ENCODE assay signal across 1 cellular context in genomic region chr3:129323651-129324294, GRCh38.
TF ChIP-seq lines count a peak whose summit lies in the region.

No MANE protein-coding gene starts in this region.

TF ChIP-seq in HepG2, 621 proteins besides CTCF, POLR2A, EP300 and RAD21 (continued from another document and continues in another):
- TF ChIP-seq, protein P1, sequence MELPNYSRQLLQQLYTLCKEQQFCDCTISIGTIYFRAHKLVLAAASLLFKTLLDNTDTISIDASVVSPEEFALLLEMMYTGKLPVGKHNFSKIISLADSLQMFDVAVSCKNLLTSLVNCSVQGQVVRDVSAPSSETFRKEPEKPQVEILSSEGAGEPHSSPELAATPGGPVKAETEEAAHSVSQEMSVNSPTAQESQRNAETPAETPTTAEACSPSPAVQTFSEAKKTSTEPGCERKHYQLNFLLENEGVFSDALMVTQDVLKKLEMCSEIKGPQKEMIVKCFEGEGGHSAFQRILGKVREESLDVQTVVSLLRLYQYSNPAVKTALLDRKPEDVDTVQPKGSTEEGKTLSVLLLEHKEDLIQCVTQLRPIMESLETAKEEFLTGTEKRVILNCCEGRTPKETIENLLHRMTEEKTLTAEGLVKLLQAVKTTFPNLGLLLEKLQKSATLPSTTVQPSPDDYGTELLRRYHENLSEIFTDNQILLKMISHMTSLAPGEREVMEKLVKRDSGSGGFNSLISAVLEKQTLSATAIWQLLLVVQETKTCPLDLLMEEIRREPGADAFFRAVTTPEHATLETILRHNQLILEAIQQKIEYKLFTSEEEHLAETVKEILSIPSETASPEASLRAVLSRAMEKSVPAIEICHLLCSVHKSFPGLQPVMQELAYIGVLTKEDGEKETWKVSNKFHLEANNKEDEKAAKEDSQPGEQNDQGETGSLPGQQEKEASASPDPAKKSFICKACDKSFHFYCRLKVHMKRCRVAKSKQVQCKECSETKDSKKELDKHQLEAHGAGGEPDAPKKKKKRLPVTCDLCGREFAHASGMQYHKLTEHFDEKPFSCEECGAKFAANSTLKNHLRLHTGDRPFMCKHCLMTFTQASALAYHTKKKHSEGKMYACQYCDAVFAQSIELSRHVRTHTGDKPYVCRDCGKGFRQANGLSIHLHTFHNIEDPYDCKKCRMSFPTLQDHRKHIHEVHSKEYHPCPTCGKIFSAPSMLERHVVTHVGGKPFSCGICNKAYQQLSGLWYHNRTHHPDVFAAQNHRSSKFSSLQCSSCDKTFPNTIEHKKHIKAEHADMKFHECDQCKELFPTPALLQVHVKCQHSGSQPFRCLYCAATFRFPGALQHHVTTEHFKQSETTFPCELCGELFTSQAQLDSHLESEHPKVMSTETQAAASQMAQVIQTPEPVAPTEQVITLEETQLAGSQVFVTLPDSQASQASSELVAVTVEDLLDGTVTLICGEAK (IDR thresholded peaks at IDR 0.05): no peak
- TF ChIP-seq, protein P1 (CRISPR knock-in tag; IDR thresholded peaks at IDR 0.05): no peak
- TF ChIP-seq ZNF343 (CRISPR knock-in tag; IDR thresholded peaks at IDR 0.05) (no peak), PHF5A (CRISPR knock-in tag; IDR thresholded peaks at IDR 0.05; ENCODE audit: low read depth, unreplicated experiment) (no peak), ZNF235 (CRISPR knock-in tag; IDR thresholded peaks at IDR 0.05; ENCODE audit: borderline replicate concordance) (no peak), MIER2 (CRISPR knock-in tag; IDR thresholded peaks at IDR 0.05) (no peak), AGO1 (IDR thresholded peaks at IDR 0.05; ENCODE audit: low read depth, low read length, poor library complexity, severe bottlenecking) (no peak), ERF (CRISPR knock-in tag; IDR thresholded peaks at IDR 0.05) (peak; percentile 40; the same call in 1 of the 2 replicates), SMAD9 (CRISPR knock-in tag; IDR thresholded peaks at IDR 0.05) (no peak), MBD4 (IDR thresholded peaks at IDR 0.05; ENCODE audit: borderline replicate concordance, low read length) (no peak), ZNF12 (CRISPR knock-in tag; IDR thresholded peaks at IDR 0.05) (no peak), ZNF749 (CRISPR knock-in tag; IDR thresholded peaks at IDR 0.05; ENCODE audit: borderline replicate concordance) (no peak), NR3C1 (CRISPR knock-in tag; IDR thresholded peaks at IDR 0.05) (no peak), JUNB (CRISPR knock-in tag; IDR thresholded peaks at IDR 0.05; ENCODE audit: borderline replicate concordance) (no peak), RFX5 (IDR thresholded peaks at IDR 0.05; ENCODE audit: low read depth, low read length) (no peak), YY1 (IDR thresholded peaks at IDR 0.05; ENCODE audit: insufficient read depth, insufficient replicate concordance, low read depth, low read length) (no peak), STAG1 (CRISPR knock-in tag; IDR thresholded peaks at IDR 0.05) (peak; percentile 50), POLR2G (IDR thresholded peaks at IDR 0.05; ENCODE audit: low read depth, low read length) (no peak), NFE2L2 (IDR thresholded peaks at IDR 0.05; ENCODE audit: low read length) (no peak), RNF219 (CRISPR knock-in tag; IDR thresholded peaks at IDR 0.05) (no peak), ZNF224 (CRISPR knock-in tag; IDR thresholded peaks at IDR 0.05) (no peak), ZBTB21 (CRISPR knock-in tag; IDR thresholded peaks at IDR 0.05) (no peak), TEAD3 (CRISPR knock-in tag; optimal IDR thresholded peaks at IDR 0.05; ENCODE audit: borderline replicate concordance) (no peak), AGO2 (optimal IDR thresholded peaks at IDR 0.05; ENCODE audit: low read depth, low read length) (no peak), ZNF468 (CRISPR knock-in tag; IDR thresholded peaks at IDR 0.05) (no peak)
- TF ChIP-seq, protein P2, sequence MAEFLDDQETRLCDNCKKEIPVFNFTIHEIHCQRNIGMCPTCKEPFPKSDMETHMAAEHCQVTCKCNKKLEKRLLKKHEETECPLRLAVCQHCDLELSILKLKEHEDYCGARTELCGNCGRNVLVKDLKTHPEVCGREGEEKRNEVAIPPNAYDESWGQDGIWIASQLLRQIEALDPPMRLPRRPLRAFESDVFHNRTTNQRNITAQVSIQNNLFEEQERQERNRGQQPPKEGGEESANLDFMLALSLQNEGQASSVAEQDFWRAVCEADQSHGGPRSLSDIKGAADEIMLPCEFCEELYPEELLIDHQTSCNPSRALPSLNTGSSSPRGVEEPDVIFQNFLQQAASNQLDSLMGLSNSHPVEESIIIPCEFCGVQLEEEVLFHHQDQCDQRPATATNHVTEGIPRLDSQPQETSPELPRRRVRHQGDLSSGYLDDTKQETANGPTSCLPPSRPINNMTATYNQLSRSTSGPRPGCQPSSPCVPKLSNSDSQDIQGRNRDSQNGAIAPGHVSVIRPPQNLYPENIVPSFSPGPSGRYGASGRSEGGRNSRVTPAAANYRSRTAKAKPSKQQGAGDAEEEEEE (CRISPR knock-in tag; IDR thresholded peaks at IDR 0.05; ENCODE audit: borderline replicate concordance): no peak
- TF ChIP-seq, protein P3, sequence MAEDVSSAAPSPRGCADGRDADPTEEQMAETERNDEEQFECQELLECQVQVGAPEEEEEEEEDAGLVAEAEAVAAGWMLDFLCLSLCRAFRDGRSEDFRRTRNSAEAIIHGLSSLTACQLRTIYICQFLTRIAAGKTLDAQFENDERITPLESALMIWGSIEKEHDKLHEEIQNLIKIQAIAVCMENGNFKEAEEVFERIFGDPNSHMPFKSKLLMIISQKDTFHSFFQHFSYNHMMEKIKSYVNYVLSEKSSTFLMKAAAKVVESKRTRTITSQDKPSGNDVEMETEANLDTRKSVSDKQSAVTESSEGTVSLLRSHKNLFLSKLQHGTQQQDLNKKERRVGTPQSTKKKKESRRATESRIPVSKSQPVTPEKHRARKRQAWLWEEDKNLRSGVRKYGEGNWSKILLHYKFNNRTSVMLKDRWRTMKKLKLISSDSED (CRISPR knock-in tag; IDR thresholded peaks at IDR 0.05): no peak
- TF ChIP-seq, protein P4, sequence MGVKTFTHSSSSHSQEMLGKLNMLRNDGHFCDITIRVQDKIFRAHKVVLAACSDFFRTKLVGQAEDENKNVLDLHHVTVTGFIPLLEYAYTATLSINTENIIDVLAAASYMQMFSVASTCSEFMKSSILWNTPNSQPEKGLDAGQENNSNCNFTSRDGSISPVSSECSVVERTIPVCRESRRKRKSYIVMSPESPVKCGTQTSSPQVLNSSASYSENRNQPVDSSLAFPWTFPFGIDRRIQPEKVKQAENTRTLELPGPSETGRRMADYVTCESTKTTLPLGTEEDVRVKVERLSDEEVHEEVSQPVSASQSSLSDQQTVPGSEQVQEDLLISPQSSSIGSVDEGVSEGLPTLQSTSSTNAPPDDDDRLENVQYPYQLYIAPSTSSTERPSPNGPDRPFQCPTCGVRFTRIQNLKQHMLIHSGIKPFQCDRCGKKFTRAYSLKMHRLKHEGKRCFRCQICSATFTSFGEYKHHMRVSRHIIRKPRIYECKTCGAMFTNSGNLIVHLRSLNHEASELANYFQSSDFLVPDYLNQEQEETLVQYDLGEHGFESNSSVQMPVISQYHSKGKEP (CRISPR knock-in tag; IDR thresholded peaks at IDR 0.05): no peak
- TF ChIP-seq, protein P5, sequence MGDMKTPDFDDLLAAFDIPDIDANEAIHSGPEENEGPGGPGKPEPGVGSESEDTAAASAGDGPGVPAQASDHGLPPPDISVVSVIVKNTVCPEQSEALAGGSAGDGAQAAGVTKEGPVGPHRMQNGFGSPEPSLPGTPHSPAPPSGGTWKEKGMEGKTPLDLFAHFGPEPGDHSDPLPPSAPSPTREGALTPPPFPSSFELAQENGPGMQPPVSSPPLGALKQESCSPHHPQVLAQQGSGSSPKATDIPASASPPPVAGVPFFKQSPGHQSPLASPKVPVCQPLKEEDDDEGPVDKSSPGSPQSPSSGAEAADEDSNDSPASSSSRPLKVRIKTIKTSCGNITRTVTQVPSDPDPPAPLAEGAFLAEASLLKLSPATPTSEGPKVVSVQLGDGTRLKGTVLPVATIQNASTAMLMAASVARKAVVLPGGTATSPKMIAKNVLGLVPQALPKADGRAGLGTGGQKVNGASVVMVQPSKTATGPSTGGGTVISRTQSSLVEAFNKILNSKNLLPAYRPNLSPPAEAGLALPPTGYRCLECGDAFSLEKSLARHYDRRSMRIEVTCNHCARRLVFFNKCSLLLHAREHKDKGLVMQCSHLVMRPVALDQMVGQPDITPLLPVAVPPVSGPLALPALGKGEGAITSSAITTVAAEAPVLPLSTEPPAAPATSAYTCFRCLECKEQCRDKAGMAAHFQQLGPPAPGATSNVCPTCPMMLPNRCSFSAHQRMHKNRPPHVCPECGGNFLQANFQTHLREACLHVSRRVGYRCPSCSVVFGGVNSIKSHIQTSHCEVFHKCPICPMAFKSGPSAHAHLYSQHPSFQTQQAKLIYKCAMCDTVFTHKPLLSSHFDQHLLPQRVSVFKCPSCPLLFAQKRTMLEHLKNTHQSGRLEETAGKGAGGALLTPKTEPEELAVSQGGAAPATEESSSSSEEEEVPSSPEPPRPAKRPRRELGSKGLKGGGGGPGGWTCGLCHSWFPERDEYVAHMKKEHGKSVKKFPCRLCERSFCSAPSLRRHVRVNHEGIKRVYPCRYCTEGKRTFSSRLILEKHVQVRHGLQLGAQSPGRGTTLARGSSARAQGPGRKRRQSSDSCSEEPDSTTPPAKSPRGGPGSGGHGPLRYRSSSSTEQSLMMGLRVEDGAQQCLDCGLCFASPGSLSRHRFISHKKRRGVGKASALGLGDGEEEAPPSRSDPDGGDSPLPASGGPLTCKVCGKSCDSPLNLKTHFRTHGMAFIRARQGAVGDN (CRISPR knock-in tag; IDR thresholded peaks at IDR 0.05): peak; percentile 67
- TF ChIP-seq, protein P6, sequence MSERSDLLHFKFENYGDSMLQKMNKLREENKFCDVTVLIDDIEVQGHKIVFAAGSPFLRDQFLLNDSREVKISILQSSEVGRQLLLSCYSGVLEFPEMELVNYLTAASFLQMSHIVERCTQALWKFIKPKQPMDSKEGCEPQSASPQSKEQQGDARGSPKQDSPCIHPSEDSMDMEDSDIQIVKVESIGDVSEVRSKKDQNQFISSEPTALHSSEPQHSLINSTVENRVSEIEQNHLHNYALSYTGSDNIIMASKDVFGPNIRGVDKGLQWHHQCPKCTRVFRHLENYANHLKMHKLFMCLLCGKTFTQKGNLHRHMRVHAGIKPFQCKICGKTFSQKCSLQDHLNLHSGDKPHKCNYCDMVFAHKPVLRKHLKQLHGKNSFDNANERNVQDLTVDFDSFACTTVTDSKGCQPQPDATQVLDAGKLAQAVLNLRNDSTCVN (CRISPR knock-in tag; IDR thresholded peaks at IDR 0.05; ENCODE audit: borderline replicate concordance): no peak
- TF ChIP-seq, protein P7, sequence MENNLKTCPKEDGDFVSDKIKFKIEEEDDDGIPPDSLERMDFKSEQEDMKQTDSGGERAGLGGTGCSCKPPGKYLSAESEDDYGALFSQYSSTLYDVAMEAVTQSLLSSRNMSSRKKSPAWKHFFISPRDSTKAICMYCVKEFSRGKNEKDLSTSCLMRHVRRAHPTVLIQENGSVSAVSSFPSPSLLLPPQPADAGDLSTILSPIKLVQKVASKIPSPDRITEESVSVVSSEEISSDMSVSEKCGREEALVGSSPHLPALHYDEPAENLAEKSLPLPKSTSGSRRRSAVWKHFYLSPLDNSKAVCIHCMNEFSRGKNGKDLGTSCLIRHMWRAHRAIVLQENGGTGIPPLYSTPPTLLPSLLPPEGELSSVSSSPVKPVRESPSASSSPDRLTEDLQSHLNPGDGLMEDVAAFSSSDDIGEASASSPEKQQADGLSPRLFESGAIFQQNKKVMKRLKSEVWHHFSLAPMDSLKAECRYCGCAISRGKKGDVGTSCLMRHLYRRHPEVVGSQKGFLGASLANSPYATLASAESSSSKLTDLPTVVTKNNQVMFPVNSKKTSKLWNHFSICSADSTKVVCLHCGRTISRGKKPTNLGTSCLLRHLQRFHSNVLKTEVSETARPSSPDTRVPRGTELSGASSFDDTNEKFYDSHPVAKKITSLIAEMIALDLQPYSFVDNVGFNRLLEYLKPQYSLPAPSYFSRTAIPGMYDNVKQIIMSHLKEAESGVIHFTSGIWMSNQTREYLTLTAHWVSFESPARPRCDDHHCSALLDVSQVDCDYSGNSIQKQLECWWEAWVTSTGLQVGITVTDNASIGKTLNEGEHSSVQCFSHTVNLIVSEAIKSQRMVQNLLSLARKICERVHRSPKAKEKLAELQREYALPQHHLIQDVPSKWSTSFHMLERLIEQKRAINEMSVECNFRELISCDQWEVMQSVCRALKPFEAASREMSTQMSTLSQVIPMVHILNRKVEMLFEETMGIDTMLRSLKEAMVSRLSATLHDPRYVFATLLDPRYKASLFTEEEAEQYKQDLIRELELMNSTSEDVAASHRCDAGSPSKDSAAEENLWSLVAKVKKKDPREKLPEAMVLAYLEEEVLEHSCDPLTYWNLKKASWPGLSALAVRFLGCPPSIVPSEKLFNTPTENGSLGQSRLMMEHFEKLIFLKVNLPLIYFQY (CRISPR knock-in tag; IDR thresholded peaks at IDR 0.05; ENCODE audit: borderline replicate concordance): no peak
